In the genomic region with DNA sequence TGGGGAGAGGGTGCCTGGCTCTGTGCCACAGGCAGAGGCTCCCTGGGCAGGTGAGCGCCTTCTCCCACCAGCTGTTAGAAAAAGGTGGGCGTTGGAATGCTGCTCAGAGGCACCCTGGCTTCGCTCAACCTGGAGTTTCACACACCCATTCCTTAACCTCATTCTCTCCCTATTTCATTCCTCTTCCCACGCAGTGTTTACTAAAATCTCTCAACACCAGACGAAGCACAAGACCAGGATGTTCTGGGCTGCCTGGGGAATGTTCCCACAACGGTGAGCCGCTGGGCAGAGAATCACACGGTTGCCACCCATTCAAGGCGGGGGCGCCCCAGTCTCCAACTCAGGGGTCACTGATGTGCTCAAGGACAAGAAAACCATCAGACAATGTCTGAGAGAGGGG, we compare ENCODE assay signal across 29 cellular contexts.
"Had no signal": no experiment of that assay in that cellular context is flagged by ENCODE, and none has a peak within 500 bp of the region (broad histone marks: within the 10 kb centered on the region; RNA-seq: fewer than 3 reads in every experiment).

No MANE protein-coding gene starts in this region.

- H3K4me1 Mint-ChIP-seq: immature natural killer cell; naive B cell; stimulated activated memory B cell treated with anti-CD40 and anti-IgM and Interleukin-4, amounts not matched to agents 10 μg/mL and 1 μg/mL and 100 μg/mL, for 72 hours; stimulated activated naive CD8-positive, alpha-beta T cell treated with anti-CD3 and anti-CD28 coated beads, Interleukin-15, amount 100 ng/mL, for 72 hours had no signal

- H3K36me3 ChIP-seq: left lung, lower lobe of right lung, pancreas, right atrium auricular region, right lobe of liver, tibial nerve, uterus had no signal

- H3K36me3 Mint-ChIP-seq: mesothelial cell of epicardium; naive B cell; natural killer cell; stimulated activated memory B cell treated with anti-CD40 and anti-IgM and Interleukin-4, amounts not matched to agents 10 μg/mL and 1 μg/mL and 100 μg/mL, for 72 hours; type B pancreatic cell had no signal

- H3K27me3 ChIP-seq: left lung, pancreas, right atrium auricular region, right lobe of liver, tibial nerve, uterus had no signal

- H3K9me3 ChIP-seq: left lung, lower lobe of right lung, pancreas, psoas muscle, right atrium auricular region, right lobe of liver, tibial nerve, uterus had no signal

- H3K9me3 Mint-ChIP-seq: immature natural killer cell; mesothelial cell of epicardium; natural killer cell; nephron progenitor cell; stimulated activated memory B cell treated with anti-CD40 and anti-IgM and Interleukin-4, amounts not matched to agents 10 μg/mL and 1 μg/mL and 100 μg/mL, for 72 hours; stimulated activated naive CD8-positive, alpha-beta T cell treated with anti-CD3 and anti-CD28 coated beads, Interleukin-15, amount 100 ng/mL, for 72 hours; type B pancreatic cell had no signal

- H3K27me3 Mint-ChIP-seq: stimulated activated naive CD8-positive, alpha-beta T cell treated with anti-CD3 and anti-CD28 coated beads, Interleukin-15, amount 100 ng/mL, for 72 hours had no signal

- H3K4me1 ChIP-seq: left lung, lower lobe of right lung, pancreas, psoas muscle, right atrium auricular region, right lobe of liver, tibial nerve, uterus had no signal

- H3K4me3 ChIP-seq: left lung, lower lobe of right lung, pancreas, psoas muscle, right atrium auricular region, right lobe of liver, smooth muscle cell, tibial nerve, uterus had no signal

- H3K27ac Mint-ChIP-seq: immature natural killer cell; mesothelial cell of epicardium; natural killer cell; nephron progenitor cell; stimulated activated memory B cell treated with anti-CD40 and anti-IgM and Interleukin-4, amounts not matched to agents 10 μg/mL and 1 μg/mL and 100 μg/mL, for 72 hours; stimulated activated naive CD8-positive, alpha-beta T cell treated with anti-CD3 and anti-CD28 coated beads, Interleukin-15, amount 100 ng/mL, for 72 hours; type B pancreatic cell had no signal

- ATAC-seq: left colon; left lung; lower lobe of right lung; natural killer cell; pancreas; psoas muscle; right lobe of liver; stimulated activated memory B cell treated with anti-CD40 and anti-IgM and Interleukin-4, amounts not matched to agents 10 μg/mL and 1 μg/mL and 100 μg/mL, for 72 hours; stimulated activated naive CD8-positive, alpha-beta T cell treated with anti-CD3 and anti-CD28 coated beads, Interleukin-15, amount 100 ng/mL, for 72 hours had no signal

- H3K27ac ChIP-seq: left lung, lower lobe of right lung, pancreas, psoas muscle, right atrium auricular region, right lobe of liver, tibial nerve, uterus had no signal

- H3K4me2 ChIP-seq: smooth muscle cell had no signal

- H3K4me3 Mint-ChIP-seq: immature natural killer cell; mesothelial cell of epicardium; naive B cell; natural killer cell; nephron progenitor cell; stimulated activated memory B cell treated with anti-CD40 and anti-IgM and Interleukin-4, amounts not matched to agents 10 μg/mL and 1 μg/mL and 100 μg/mL, for 72 hours; stimulated activated naive CD8-positive, alpha-beta T cell treated with anti-CD3 and anti-CD28 coated beads, Interleukin-15, amount 100 ng/mL, for 72 hours; type B pancreatic cell had no signal

- DNase-seq: hypothalamus; immature natural killer cell; kidney; left colon; left lung; lower lobe of right lung; mesendoderm; naive B cell; natural killer cell; nephron progenitor cell; nucleus accumbens; pancreas; posterior cingulate gyrus; psoas muscle; right lobe of liver; stimulated activated CD4-positive, alpha-beta T cell treated with anti-CD3 and anti-CD28 coated beads, Interleukin-1b, Interleukin-23, amount 100 ng/mL, for 48 hours; stimulated activated CD4-positive, alpha-beta T cell treated with anti-CD3 and anti-CD28 coated beads, Interleukin-2, amount 100 ng/mL, for 48 hours; stimulated activated CD4-positive, alpha-beta T cell treated with anti-CD3 and anti-CD28 coated beads, Interleukin-4, amount 100 ng/mL, for 4 hours; stimulated activated CD8-positive, alpha-beta memory T cell treated with anti-CD3 and anti-CD28 coated beads, Interleukin-4, amount 100 ng/mL, for 48 hours; stimulated activated naive CD4-positive, alpha-beta T cell treated with Interleukin-2 at 50 U/mL for 16 hours; stimulated activated naive CD8-positive, alpha-beta T cell treated with anti-CD3 and anti-CD28 coated beads, Interleukin-15, amount 100 ng/mL, for 72 hours; substantia nigra; uterus had no signal
